In the genomic region with DNA sequence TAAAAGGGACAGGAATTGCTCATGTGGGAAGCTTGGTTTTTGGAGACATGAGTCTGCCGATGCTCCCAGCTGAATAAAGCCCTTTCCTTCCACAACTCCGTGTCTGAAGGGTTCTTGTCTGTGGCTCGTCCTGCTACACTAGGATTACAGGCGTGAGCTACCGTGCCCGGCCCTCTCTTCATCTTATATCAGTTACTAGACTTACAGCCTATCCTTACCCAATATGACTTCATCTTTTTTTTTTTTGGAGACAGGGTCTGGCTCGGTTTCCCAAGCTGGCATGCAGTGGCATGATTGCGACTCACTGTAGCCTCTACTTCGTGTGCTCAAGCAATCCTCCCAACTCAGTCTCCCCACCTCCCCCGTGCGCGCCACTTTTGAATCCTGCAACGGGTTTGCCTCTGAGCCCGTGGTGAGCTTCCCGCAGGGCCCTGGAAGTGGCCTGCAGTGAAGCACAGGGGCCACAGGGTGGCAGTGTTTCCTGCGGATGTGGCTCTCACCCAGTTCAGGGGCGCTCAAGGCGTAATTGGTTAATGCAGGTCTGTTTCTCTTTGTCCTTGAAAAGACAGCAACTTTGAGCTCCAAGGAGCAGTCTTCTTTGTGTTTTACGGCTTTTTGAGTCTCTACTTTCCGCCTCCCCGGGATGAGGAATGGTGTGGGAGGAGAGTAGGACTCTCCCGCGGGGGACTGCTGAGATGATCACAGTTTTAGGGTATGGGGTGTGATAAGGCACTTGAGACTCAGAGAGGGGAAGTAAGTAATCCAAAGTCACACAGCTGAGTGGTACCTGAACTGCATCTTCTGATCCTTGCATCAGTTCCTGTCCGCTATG, we compare ENCODE assay signal across 8 cellular contexts. TPM values are rescaled to one million over a fixed set of nuclear protein-coding genes. Genes with fewer than 3 reads are reported as not detected.
DNase-seq lines count a peak whose midpoint lies in the region; ATAC-seq and TF ChIP-seq lines count a peak whose summit lies in the region.

No MANE protein-coding gene starts in this region.

- no peaks in the 10 kb centered on the region for H3K9me3 Mint-ChIP-seq in activated CD4-positive, alpha-beta T cell treated with anti-CD3 and anti-CD28 coated beads, Interleukin-2, amount 10 ng/mL, durations not matched to agents 7 days and 5 days

- peaks cover 10% of the 10 kb centered on the region for H3K4me1 Mint-ChIP-seq in activated CD4-positive, alpha-beta T cell treated with anti-CD3 and anti-CD28 coated beads, Interleukin-2, amount 10 ng/mL, durations not matched to agents 7 days and 5 days

- peak overlapping the region; percentile 30 for H3K4me3 Mint-ChIP-seq in activated CD4-positive, alpha-beta T cell treated with anti-CD3 and anti-CD28 coated beads, Interleukin-2, amount 10 ng/mL, durations not matched to agents 7 days and 5 days

- no peaks in the 10 kb centered on the region for H3K27me3 Mint-ChIP-seq in activated CD4-positive, alpha-beta T cell treated with anti-CD3 and anti-CD28 coated beads, Interleukin-2, amount 10 ng/mL, durations not matched to agents 7 days and 5 days

- H3K4me3 ChIP-seq in choroid plexus epithelial cell (ENCODE audit: low read depth, low read length) (no peak overlapping the region), lower lobe of right lung (peak overlapping the region; percentile 14)

- peaks cover 9% of the 10 kb centered on the region for H3K4me1 ChIP-seq in lower lobe of right lung

- POLR2A ChIA-PET in activated CD4-positive, alpha-beta T cell treated with anti-CD3 and anti-CD28 coated beads, Interleukin-2, amount 10 ng/mL, durations not matched to agents 7 days and 5 days (lab: Charles Lee): no interaction called here

- H3K9me3 ChIP-seq in lower lobe of right lung: no peaks in the 10 kb centered on the region

- H3K27me3 ChIP-seq in lower lobe of right lung (ENCODE audit: low read depth): peaks cover 18% of the 10 kb centered on the region

- no peaks in the 10 kb centered on the region for H3K36me3 Mint-ChIP-seq in activated CD4-positive, alpha-beta T cell treated with anti-CD3 and anti-CD28 coated beads, Interleukin-2, amount 10 ng/mL, durations not matched to agents 7 days and 5 days (ENCODE audit: low read depth)

- ATAC-seq in HG02885 (IDR thresholded peaks at IDR 0.05; ENCODE audit: poor library complexity, unreplicated experiment) (peak; percentile 70), lower lobe of right lung (peak; percentile 89 to 90)

- H3K27ac Mint-ChIP-seq in activated CD4-positive, alpha-beta T cell treated with anti-CD3 and anti-CD28 coated beads, Interleukin-2, amount 10 ng/mL, durations not matched to agents 7 days and 5 days: no peak overlapping the region

- H3K27ac ChIP-seq in lower lobe of right lung: no peak overlapping the region

- DNase-seq in EH (ENCODE audit: low read depth) (peak; percentile 66), NCI-H510A (lab: John Stamatoyannopoulos, UW) (peak; percentile 75), choroid plexus epithelial cell (ENCODE audit: low read depth) (peak; percentile 84), lower lobe of right lung (peak; percentile 61), NCI-H1048 (lab: John Stamatoyannopoulos, UW) (no peak)
- DNase-seq in activated CD4-positive, alpha-beta T cell treated with anti-CD3 and anti-CD28 coated beads, Interleukin-2, amount 10 ng/mL, durations not matched to agents 7 days and 5 days: peak; percentile 78
- peak; percentile 30 for DNase-seq in stimulated activated CD8-positive, alpha-beta memory T cell treated with anti-CD3 and anti-CD28 coated beads, Interleukin-12 subunit alpha, Interleukin-12 subunit beta, amount 100 ng/mL, for 4 hours (ENCODE audit: low read depth)

- CTCF ChIA-PET in activated CD4-positive, alpha-beta T cell treated with anti-CD3 and anti-CD28 coated beads, Interleukin-2, amount 10 ng/mL, durations not matched to agents 7 days and 5 days (lab: Charles Lee): interaction anchor here (0.5 to 2.3 kb wide), 16 partner anchors 10 to 477 kb away, joined by 3 to 15 read pairs (median 3); no protein-coding TSS in a partner anchor

- TF ChIP-seq CTCF in choroid plexus epithelial cell (conservative IDR thresholded peaks at IDR 0.05; ENCODE audit: low read depth, low read length) (peak; percentile 98), lower lobe of right lung (IDR thresholded peaks at IDR 0.05) (peak; percentile 97)

- intact Hi-C loops in lower lobe of right lung (cut with DNase I): no loop called here

- no peaks in the 10 kb centered on the region for H3K36me3 ChIP-seq in lower lobe of right lung

RNA-seq across cellular contexts. Expression of a gene that starts 22.7 kb away (rescaled TPM):
- total RNA-seq in activated CD4-positive, alpha-beta T cell treated with anti-CD3 and anti-CD28 coated beads, Interleukin-2, amount 10 ng/mL, durations not matched to agents 7 days and 5 days: under 1 TPM; 0.25 to 0.42 TPM
- 15.4 TPM for total RNA-seq in lower lobe of right lung

Comparison
In these comparisons a context has a peak if more than half of its experiments do, and no peak if none do; other contexts are left out.
1. RNA of a gene that starts 22.7 kb away (total RNA-seq): 15.4 TPM in lower lobe of right lung (single experiment); 0.25 to 0.42 TPM in activated CD4-positive, alpha-beta T cell treated with anti-CD3 and anti-CD28 coated beads, Interleukin-2, amount 10 ng/mL, durations not matched to agents 7 days and 5 days; every median in the first group is over 10 times any median in the second.